1 cellular context compared by ENCODE assay signal in genomic region chr3:58217209-58217811, GRCh38.
TF ChIP-seq lines count a peak whose summit lies in the region.

No MANE protein-coding gene starts in this region.

TF ChIP-seq in HepG2, 621 proteins besides CTCF, POLR2A, EP300 and RAD21 (continued from another document and continues in another):
- TF ChIP-seq THAP7 (CRISPR knock-in tag; IDR thresholded peaks at IDR 0.05) (no peak), RFX3 (CRISPR knock-in tag; IDR thresholded peaks at IDR 0.05) (no peak), MEIS2 (CRISPR knock-in tag; IDR thresholded peaks at IDR 0.05) (no peak), CSRNP2 (CRISPR knock-in tag; conservative IDR thresholded peaks at IDR 0.05; ENCODE audit: low read depth) (no peak), ZNF781 (CRISPR knock-in tag; IDR thresholded peaks at IDR 0.05; ENCODE audit: borderline replicate concordance, not compliant biosample characterization) (peak; percentile 40), IKZF1 (IDR thresholded peaks at IDR 0.05) (no peak), BRD4 (CRISPR knock-in tag; IDR thresholded peaks at IDR 0.05) (no peak; the same call in 1 of the 2 replicates), UBTF (CRISPR knock-in tag; IDR thresholded peaks at IDR 0.05) (no peak), ZBTB40 (IDR thresholded peaks at IDR 0.05) (no peak), ZBTB40 (CRISPR knock-in tag; IDR thresholded peaks at IDR 0.05) (no peak), KLF13 (CRISPR knock-in tag; IDR thresholded peaks at IDR 0.05) (no peak), BORCS8-MEF2B (CRISPR knock-in tag; IDR thresholded peaks at IDR 0.05) (peak; percentile 54; the same call in 1 of the 2 replicates), TCF12 (IDR thresholded peaks at IDR 0.05) (no peak), TCF12 (CRISPR knock-in tag; IDR thresholded peaks at IDR 0.05) (no peak), ZNF501 (CRISPR knock-in tag; IDR thresholded peaks at IDR 0.05) (peak; percentile 80), ZBTB34 (CRISPR knock-in tag; IDR thresholded peaks at IDR 0.05) (0 out of 2 replicates have a peak, but pooled peaks have one; percentile 33), ZNF256 (CRISPR knock-in tag; conservative IDR thresholded peaks at IDR 0.05) (no peak), ZSCAN20 (CRISPR knock-in tag; IDR thresholded peaks at IDR 0.05; ENCODE audit: borderline replicate concordance) (no peak), MYC (CRISPR knock-in tag; IDR thresholded peaks at IDR 0.05; ENCODE audit: borderline replicate concordance) (peak; percentile 92), NFE2 (CRISPR knock-in tag; IDR thresholded peaks at IDR 0.05) (no peak), ZNF883 (CRISPR knock-in tag; IDR thresholded peaks at IDR 0.05; ENCODE audit: not compliant biosample characterization) (no peak), SPEN (CRISPR knock-in tag; IDR thresholded peaks at IDR 0.05; ENCODE audit: low read depth) (peak; percentile 68; the same call in 1 of the 2 replicates), GFI1 (CRISPR knock-in tag; IDR thresholded peaks at IDR 0.05; ENCODE audit: borderline replicate concordance) (no peak), ZNF660 (CRISPR knock-in tag; IDR thresholded peaks at IDR 0.05; ENCODE audit: borderline replicate concordance, low read depth) (no peak), ZEB1 (IDR thresholded peaks at IDR 0.05; ENCODE audit: insufficient replicate concordance, low read depth) (no peak), CERS6 (CRISPR knock-in tag; IDR thresholded peaks at IDR 0.05) (no peak), ERF (CRISPR knock-in tag; IDR thresholded peaks at IDR 0.05) (peak; percentile 73; the same call in 1 of the 2 replicates), FOXO1 (CRISPR knock-in tag; IDR thresholded peaks at IDR 0.05) (no peak; the same call in 1 of the 2 replicates), RNF2 (conservative IDR thresholded peaks at IDR 0.05; ENCODE audit: low read depth) (no peak), ZNF260 (CRISPR knock-in tag; IDR thresholded peaks at IDR 0.05; ENCODE audit: borderline replicate concordance, low read depth) (no peak), ZNF747 (CRISPR knock-in tag; IDR thresholded peaks at IDR 0.05; ENCODE audit: borderline replicate concordance) (no peak), THYN1 (CRISPR knock-in tag; IDR thresholded peaks at IDR 0.05; ENCODE audit: borderline replicate concordance, low read depth) (no peak), ZNF839 (CRISPR knock-in tag; IDR thresholded peaks at IDR 0.05; ENCODE audit: borderline replicate concordance) (no peak; the same call in 1 of the 2 replicates), MXD3 (CRISPR knock-in tag; IDR thresholded peaks at IDR 0.05) (peak; percentile 68; the same call in 1 of the 2 replicates), HBP1 (CRISPR knock-in tag; IDR thresholded peaks at IDR 0.05; ENCODE audit: low read depth) (peak; percentile 39; the same call in 1 of the 2 replicates), SMAD9 (CRISPR knock-in tag; IDR thresholded peaks at IDR 0.05) (no peak), EEA1 (CRISPR knock-in tag; IDR thresholded peaks at IDR 0.05; ENCODE audit: borderline replicate concordance) (no peak), ZNF576 (CRISPR knock-in tag; IDR thresholded peaks at IDR 0.05) (no peak), ZNF205 (CRISPR knock-in tag; IDR thresholded peaks at IDR 0.05) (no peak), MEF2D (CRISPR knock-in tag; IDR thresholded peaks at IDR 0.05) (peak; percentile 54; the same call in 1 of the 2 replicates), NR2C2 (CRISPR knock-in tag; IDR thresholded peaks at IDR 0.05; ENCODE audit: borderline replicate concordance) (peak; percentile 51)
